3 cellular contexts compared by ENCODE assay signal in the genomic region with DNA sequence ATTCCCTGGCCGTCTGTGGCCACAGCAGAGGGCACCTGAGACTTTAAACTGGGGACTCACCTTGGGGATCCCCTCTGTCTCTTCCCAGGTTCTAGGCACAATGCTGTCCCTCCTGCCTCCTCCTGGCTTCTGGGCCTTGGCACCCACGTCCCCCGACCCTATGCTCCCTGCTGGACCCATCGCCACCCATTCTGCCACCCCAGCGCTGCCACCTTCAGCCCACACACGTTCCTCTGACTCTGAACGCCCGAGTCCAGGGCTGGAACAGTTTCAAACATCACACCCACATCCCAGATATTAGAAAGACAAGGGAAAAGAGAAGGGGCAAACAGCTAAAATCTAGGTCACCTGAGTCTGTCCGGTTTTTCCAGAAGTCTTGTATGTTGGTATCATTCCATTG. TPM values are rescaled to one million over a fixed set of nuclear protein-coding genes. Genes with fewer than 3 reads are reported as not detected.
"Had no signal": no experiment of that assay in that cellular context is flagged by ENCODE, and none has a peak within 500 bp of the region (broad histone marks: within the 10 kb centered on the region; RNA-seq: fewer than 3 reads in every experiment).

No MANE protein-coding gene starts in this region.

RNA-seq across cellular contexts. Expression of a gene that starts 28.0 kb away (rescaled TPM):
- total RNA-seq: GM23248, H9 had no signal
- polyA plus RNA-seq: IgD-negative memory B cell had no signal
